ENCODE assay signal across 1 cellular context in genomic region chr20:37538003-37538402, GRCh38.
A peak's percentile ranks its signal among the peaks of the same experiment; 100 is the strongest.
TF ChIP-seq lines count a peak whose summit lies in the region.

No MANE protein-coding gene starts in this region.

TF ChIP-seq in K562, 482 proteins besides CTCF, POLR2A, EP300 and RAD21:
- no peak for TF ChIP-seq STAT6 (CRISPR knock-in tag; IDR thresholded peaks at IDR 0.05)
- TF ChIP-seq TRIM28 (IDR thresholded peaks at IDR 0.05), result peak; percentile 11; the same call in 1 of the 2 replicates
- TF ChIP-seq TRIM24 (IDR thresholded peaks at IDR 0.05), result 0 out of 4 replicates have a peak, but pooled peaks of 1 of the 2 experiments have one; percentile 17
- peak; percentile 74 for TF ChIP-seq ZNF316 (IDR thresholded peaks at IDR 0.05)
